Comparison of ENCODE assay signal across 23 cellular contexts in the genomic region with DNA sequence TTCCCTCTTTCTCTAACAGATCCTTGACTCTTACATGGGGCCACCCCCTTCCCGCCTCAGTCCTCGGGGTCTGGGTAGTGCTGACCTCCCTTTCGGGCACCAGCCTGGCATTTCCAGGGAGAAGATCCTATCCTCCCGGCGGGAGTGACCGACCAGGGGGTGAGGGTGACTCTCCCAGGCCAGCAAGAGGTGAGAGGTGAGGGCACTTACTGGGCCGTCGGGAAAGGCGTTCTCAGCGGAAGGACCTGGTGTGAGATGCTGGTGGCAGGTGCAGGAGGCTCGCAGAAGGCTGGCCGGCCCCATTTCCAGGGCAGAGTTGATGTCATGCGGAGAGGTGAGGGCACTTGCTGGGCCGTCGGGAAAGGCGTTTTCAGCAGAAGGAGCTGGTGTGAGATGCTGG. TPM values are rescaled to one million over a fixed set of nuclear protein-coding genes. Genes with fewer than 3 reads are reported as not detected.
DNase-seq lines count a peak whose midpoint lies in the region; ATAC-seq and TF ChIP-seq lines count a peak whose summit lies in the region.
"Had no signal": no experiment of that assay in that cellular context is flagged by ENCODE, and none has a peak within 500 bp of the region (broad histone marks: within the 10 kb centered on the region; RNA-seq: fewer than 3 reads in every experiment).

No MANE protein-coding gene starts in this region.

- intact Hi-C loops in cardiac septum (cut with DNase I): no loop called here
- intact Hi-C loops in left colon (cut with DNase I, micrococcal nuclease): no loop called here

- DNase-seq in cardiac septum (ENCODE audit: low spot score) (peak; percentile 58), right atrium auricular region (ENCODE audit: low spot score) (no peak), left colon (peak in 1 of 2 donors; percentile 54), osteoblast (ENCODE audit: insufficient read length, low spot score, missing footprints) (peak; percentile 34), NCI-H2196 (lab: John Stamatoyannopoulos, UW; ENCODE audit: unreplicated experiment) (no peak), Kasumi-1 (lab: John Stamatoyannopoulos, UW) (no peak)
- DNase-seq: CD8-positive, alpha-beta memory T cell; DMS53; GDM1; MG63; NCI-H1048; NCI-H1417 treated with DMSO at 0.1 percent for 48 hours; NCI-H1930; NCI-H226; NCI-H510A treated with DMSO at 0.1 percent for 48 hours; NCI-H774; NK-92 treated with Interleukin-12 subunit alpha and Interleukin-12 subunit beta, amount 100 ng/mL, for 24 hours; SIG-M5 had no signal

- H3K27me3 ChIP-seq in right atrium auricular region (peaks cover 12 to 14% of the 10 kb centered on the region in 2 donors), osteoblast (ENCODE audit: insufficient read depth, low read length) (peaks cover 52% of the 10 kb centered on the region)

- no peaks in the 10 kb centered on the region for H4K20me1 ChIP-seq in osteoblast (ENCODE audit: insufficient read depth, low read length)

- H3K4me2 ChIP-seq in osteoblast (ENCODE audit: insufficient read depth, low read length): no peak overlapping the region

- peak; percentile 49 for ATAC-seq in left colon
- ATAC-seq in GM18909 (IDR thresholded peaks at IDR 0.05; ENCODE audit: poor library complexity, unreplicated experiment): no peak
- ATAC-seq in HG02623 (IDR thresholded peaks at IDR 0.05; ENCODE audit: unreplicated experiment): no peak

- no peak overlapping the region for H3K4me3 ChIP-seq in right atrium auricular region
- no peak overlapping the region for H3K4me3 ChIP-seq in osteoblast (ENCODE audit: insufficient read depth, low read length)
- H3K4me3 ChIP-seq: MG63 had no signal

- H3K9me3 ChIP-seq in right atrium auricular region: no peaks in the 10 kb centered on the region
- H3K9me3 ChIP-seq in osteoblast (ENCODE audit: low read depth, low read length): no peaks in the 10 kb centered on the region
- H3K9me3 ChIP-seq: MG63 had no signal

- H3K27ac ChIP-seq in right atrium auricular region (no peak overlapping the region), osteoblast (ENCODE audit: low read depth, low read length) (no peak overlapping the region)
- H3K27ac ChIP-seq: C4-2B had no signal

- H3K4me1 ChIP-seq in right atrium auricular region (peaks cover 0 to 15% of the 10 kb centered on the region in 2 donors), osteoblast (ENCODE audit: insufficient read depth, low read length) (no peaks in the 10 kb centered on the region)

- no peak overlapping the region for H2AFZ ChIP-seq in osteoblast (ENCODE audit: low read length)

- TF ChIP-seq CTCF in right atrium auricular region (IDR thresholded peaks at IDR 0.05): no peak
- TF ChIP-seq CTCF in osteoblast (IDR thresholded peaks at IDR 0.05; ENCODE audit: extremely low read depth, low read depth, low read length): no peak

- H3K36me3 ChIP-seq in right atrium auricular region (no peaks in the 10 kb centered on the region), osteoblast (ENCODE audit: insufficient read depth, low read length) (no peaks in the 10 kb centered on the region)
- H3K36me3 ChIP-seq: MG63 had no signal

- H3K79me2 ChIP-seq in osteoblast (ENCODE audit: insufficient read depth, low read length): no peaks in the 10 kb centered on the region

RNA-seq across cellular contexts. Expression of gene FOXL3, which starts 4.2 kb away (rescaled TPM):
- not detected for total RNA-seq in cardiac septum
- total RNA-seq in right atrium auricular region: not detected
- under 1 TPM in 1 of 2 donors, not detected in 1; 0.92 TPM for total RNA-seq in left colon
- not detected in 2 replicates for total RNA-seq in osteoblast
- total RNA-seq: CD8-positive, alpha-beta memory T cell; H1; LHCN-M2 had no signal

Comparison
In these comparisons a context has a peak if more than half of its experiments do, and no peak if none do; other contexts are left out.
1. DNase-seq: peak in cardiac septum (single experiment) and osteoblast (single experiment); none in right atrium auricular region (single experiment), NCI-H2196 (single experiment) and Kasumi-1 (0 of 2).